11 cellular contexts compared by ENCODE assay signal in the genomic region with DNA sequence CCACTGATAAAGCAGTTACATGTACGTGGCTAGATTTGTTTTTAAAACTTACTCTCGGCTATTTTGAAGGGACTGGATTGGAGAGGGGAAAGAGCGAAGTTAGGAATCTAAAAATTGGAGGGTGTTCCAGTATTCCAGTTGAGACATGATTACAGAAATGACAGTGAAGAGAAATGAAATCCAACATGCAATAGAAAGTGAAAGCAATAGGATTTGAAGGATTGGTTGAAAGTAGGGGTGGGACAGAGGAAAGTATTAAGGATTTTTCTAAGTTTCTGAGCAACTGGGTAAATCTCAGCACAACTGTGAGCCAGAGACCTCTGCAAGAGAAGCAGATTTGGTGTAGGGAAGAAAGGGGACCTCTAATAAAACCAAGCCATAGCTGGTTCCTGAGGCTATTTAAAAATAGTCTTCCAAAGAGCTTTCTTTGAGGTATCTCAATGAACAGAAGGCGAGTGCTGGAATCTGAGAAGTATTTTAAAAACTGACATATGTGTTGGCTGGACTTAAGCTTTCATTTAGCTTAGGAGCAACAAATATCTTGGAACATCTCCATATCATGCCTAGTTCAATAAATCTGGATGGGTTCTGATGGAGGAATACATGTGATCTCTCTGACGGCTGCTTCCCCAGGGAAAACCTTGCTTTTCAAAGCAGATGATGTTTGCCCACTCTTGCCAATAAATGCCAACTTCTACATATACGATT.
DNase-seq lines count a peak whose midpoint lies in the region; ATAC-seq and TF ChIP-seq lines count a peak whose summit lies in the region.
"Had no signal": no experiment of that assay in that cellular context is flagged by ENCODE, and none has a peak within 500 bp of the region (broad histone marks: within the 10 kb centered on the region; RNA-seq: fewer than 3 reads in every experiment).

No MANE protein-coding gene starts in this region.

- peak overlapping the region; percentile 85 for H3K4me3 ChIP-seq in adipocyte (ENCODE audit: low read length)
- H3K4me3 ChIP-seq in fibroblast of the aortic adventitia (ENCODE audit: low read depth, low read length), result peak overlapping the region; percentile 42
- peak overlapping the region in 2 of 4 donors; percentile 7 to 18 for H3K4me3 ChIP-seq in upper lobe of left lung

- H3K4me1 ChIP-seq in adipocyte (ENCODE audit: control insufficient read depth, insufficient read depth, low read length), result peaks cover 24% of the 10 kb centered on the region
- H3K4me1 ChIP-seq in upper lobe of left lung, result peaks cover 0 to 11% (median 2%) of the 10 kb centered on the region in 4 donors

- peaks cover 2% of the 10 kb centered on the region for H3K9me3 Mint-ChIP-seq in nephron
- H3K9me3 Mint-ChIP-seq: activated CD4-positive, alpha-beta memory T cell treated with anti-CD3 and anti-CD28 coated beads, Interleukin-2, amount 10 ng/mL, durations not matched to agents 7 days and 5 days; naive thymus-derived CD4-positive, alpha-beta T cell had no signal

- no peaks in the 10 kb centered on the region for H3K27me3 Mint-ChIP-seq in nephron (ENCODE audit: low read depth)

- peaks cover 38% of the 10 kb centered on the region for H3K4me1 Mint-ChIP-seq in nephron
- H3K4me1 Mint-ChIP-seq: activated CD4-positive, alpha-beta memory T cell treated with anti-CD3 and anti-CD28 coated beads, Interleukin-2, amount 10 ng/mL, durations not matched to agents 7 days and 5 days had no signal

- H3K27me3 ChIP-seq in adipocyte (replicated peaks; ENCODE audit: control insufficient read depth, insufficient read depth, low read length), result no peaks in the 10 kb centered on the region
- H3K27me3 ChIP-seq in upper lobe of left lung, result no peaks in the 10 kb centered on the region

- H3K4me3 Mint-ChIP-seq in nephron, result peak overlapping the region; percentile 14 to 72 (median 55)
- H3K4me3 Mint-ChIP-seq: activated CD4-positive, alpha-beta memory T cell treated with anti-CD3 and anti-CD28 coated beads, Interleukin-2, amount 10 ng/mL, durations not matched to agents 7 days and 5 days; naive thymus-derived CD4-positive, alpha-beta T cell had no signal

- H3K36me3 ChIP-seq in adipocyte (ENCODE audit: control insufficient read depth, insufficient read depth, low read length, severe bottlenecking), result no peaks in the 10 kb centered on the region
- H3K36me3 ChIP-seq in upper lobe of left lung, result no peaks in the 10 kb centered on the region

- TF ChIP-seq CTCF in fibroblast of the aortic adventitia (IDR thresholded peaks at IDR 0.05; ENCODE audit: insufficient read depth, low read length) (no peak), nephron (IDR thresholded peaks at IDR 0.05; ENCODE audit: unreplicated experiment in 3 of 3) (no peak), upper lobe of left lung (IDR thresholded peaks at IDR 0.05) (no peak)

- no peaks in the 10 kb centered on the region for H3K9me3 ChIP-seq in adipocyte (ENCODE audit: control insufficient read depth, low read length)
- no peaks in the 10 kb centered on the region for H3K9me3 ChIP-seq in upper lobe of left lung

- peak overlapping the region; percentile 83 for H3K9ac ChIP-seq in adipocyte (ENCODE audit: low read length)

- peak overlapping the region in 3 of 4 donors; percentile 48 to 52 (median 49) for H3K27ac ChIP-seq in upper lobe of left lung

- peak in 1 of 2 donors; percentile 66 for ATAC-seq in upper lobe of left lung (ENCODE audit: low FRiP score in 2 of 2)
- no peak for ATAC-seq in HG03175 (IDR thresholded peaks at IDR 0.05; ENCODE audit: unreplicated experiment)
- ATAC-seq: naive thymus-derived CD4-positive, alpha-beta T cell had no signal

- DNase-seq in adipocyte (ENCODE audit: low read depth), result peak; percentile 13
- peak; percentile 7 for DNase-seq in fibroblast of the aortic adventitia (ENCODE audit: low read depth)
- no peak for DNase-seq in upper lobe of left lung
- no peak for DNase-seq in stimulated activated CD8-positive, alpha-beta memory T cell treated with anti-CD3 and anti-CD28 coated beads, Interleukin-4, amount 100 ng/mL, for 48 hours
- no peak for DNase-seq in DMS114 treated with DMSO at 0.1 percent for 48 hours (lab: John Stamatoyannopoulos, UW; ENCODE audit: unreplicated experiment)
- DNase-seq in AG08396 (ENCODE audit: low spot score), result no peak
- DNase-seq: activated CD4-positive, alpha-beta memory T cell treated with anti-CD3 and anti-CD28 coated beads, Interleukin-2, amount 10 ng/mL, durations not matched to agents 7 days and 5 days; DMS53; naive thymus-derived CD4-positive, alpha-beta T cell had no signal

- WGBS in upper lobe of left lung, 2 donors, result 60 to 71% methylated on average over 6 of the region's 6 CpGs

- no peak for TF ChIP-seq POLR2A in upper lobe of left lung (IDR thresholded peaks at IDR 0.05)

- no peak for TF ChIP-seq EP300 in upper lobe of left lung (IDR thresholded peaks at IDR 0.05)

- peaks cover 17% of the 10 kb centered on the region for H3K36me3 Mint-ChIP-seq in nephron (ENCODE audit: low read depth)

- peak overlapping the region; percentile 76 to 82 (median 81) for H3K27ac Mint-ChIP-seq in nephron
- H3K27ac Mint-ChIP-seq: activated CD4-positive, alpha-beta memory T cell treated with anti-CD3 and anti-CD28 coated beads, Interleukin-2, amount 10 ng/mL, durations not matched to agents 7 days and 5 days; naive thymus-derived CD4-positive, alpha-beta T cell had no signal

Comparison
In these comparisons a context has a peak if more than half of its experiments do, and no peak if none do; other contexts are left out.
1. DNase-seq: peak in adipocyte (single experiment) and fibroblast of the aortic adventitia (single experiment); none in upper lobe of left lung (0 of 2), stimulated activated CD8-positive, alpha-beta memory T cell treated with anti-CD3 and anti-CD28 coated beads, Interleukin-4, amount 100 ng/mL, for 48 hours (single experiment), DMS114 treated with DMSO at 0.1 percent for 48 hours (single experiment) and AG08396 (single experiment).